In the genomic region with DNA sequence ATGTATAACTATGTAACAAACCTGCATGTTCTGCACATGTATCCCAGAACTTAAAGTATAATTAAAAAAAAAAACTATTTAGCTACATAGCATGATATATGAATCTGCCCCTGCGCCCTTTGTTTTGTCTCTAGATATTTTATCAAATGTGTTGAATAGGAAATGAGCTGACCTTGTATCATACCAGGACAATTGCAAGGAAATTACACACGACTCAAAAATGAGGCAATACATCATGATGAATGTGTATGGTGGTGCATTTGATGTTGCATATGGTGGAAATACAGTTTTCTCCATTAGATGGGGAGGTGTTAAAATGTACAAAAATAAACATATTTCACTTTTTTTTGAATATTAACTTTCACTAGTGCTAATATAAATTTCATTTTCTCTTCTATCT, we compare ENCODE assay signal across 16 cellular contexts. TPM values are rescaled to one million over a fixed set of nuclear protein-coding genes. Genes with fewer than 3 reads are reported as not detected.
DNase-seq lines count a peak whose midpoint lies in the region; ATAC-seq, FAIRE-seq and TF ChIP-seq lines count a peak whose summit lies in the region.
"Had no signal": no experiment of that assay in that cellular context is flagged by ENCODE, and none has a peak within 500 bp of the region (broad histone marks: within the 10 kb centered on the region; RNA-seq: fewer than 3 reads in every experiment).

No MANE protein-coding gene starts in this region.

- DNase-seq in H54 (ENCODE audit: insufficient read length, low spot score): no peak
- DNase-seq in dermis blood vessel endothelial cell: peak; percentile 89
- peak; percentile 40 for DNase-seq in fibroblast of pulmonary artery (ENCODE audit: low read depth)
- no peak for DNase-seq in NCI-H748 (lab: John Stamatoyannopoulos, UW; ENCODE audit: unreplicated experiment)
- no peak for DNase-seq in GOT3 (lab: John Stamatoyannopoulos, UW)
- DNase-seq: 8988T; CD4-positive, alpha-beta memory T cell; DMS153; DMS79; GF-D8 had no signal

- TF ChIP-seq POLR2A in H54 (IDR thresholded peaks at IDR 0.05; ENCODE audit: low read depth, low read length): no peak

- TF ChIP-seq CTCF in fibroblast of pulmonary artery (IDR thresholded peaks at IDR 0.05; ENCODE audit: low read length, missing control alignments): no peak

- H3K4me3 ChIP-seq in fibroblast of pulmonary artery (replicated peaks; ENCODE audit: low read depth, low read length): no peak overlapping the region
- H3K4me3 ChIP-seq: BLaER1, HAP-1 had no signal

- ATAC-seq in HG02610 (IDR thresholded peaks at IDR 0.05; ENCODE audit: unreplicated experiment) (no peak), HG03175 (IDR thresholded peaks at IDR 0.05; ENCODE audit: unreplicated experiment) (no peak)
- ATAC-seq: HepG2 had no signal

- FAIRE-seq in H54 (lab: Jason Lieb, UNC): peak; percentile 80
- FAIRE-seq: H1, HepG2 had no signal

RNA-seq across cellular contexts. Expression of a gene that starts 28.6 kb away (rescaled TPM):
- total RNA-seq in dermis blood vessel endothelial cell: 18.5 and 29.8 TPM in 2 replicates

Comparison
In these comparisons a context has a peak if more than half of its experiments do, and no peak if none do; other contexts are left out.
1. DNase-seq: peak in dermis blood vessel endothelial cell (single experiment) and fibroblast of pulmonary artery (single experiment); none in H54 (single experiment), NCI-H748 (single experiment) and GOT3 (single experiment).